30 cellular contexts compared by ENCODE assay signal in genomic region chr6:144722925-144723324, GRCh38.
DNase-seq lines count a peak whose midpoint lies in the region; ATAC-seq and TF ChIP-seq lines count a peak whose summit lies in the region.
"Had no signal": no experiment of that assay in that cellular context is flagged by ENCODE, and none has a peak within 500 bp of the region (broad histone marks: within the 10 kb centered on the region; RNA-seq: fewer than 3 reads in every experiment).

No MANE protein-coding gene starts in this region.

- H3K27ac Mint-ChIP-seq in naive thymus-derived CD4-positive, alpha-beta T cell, result no peak overlapping the region
- no peak overlapping the region for H3K27ac Mint-ChIP-seq in effector memory CD8-positive, alpha-beta T cell
- H3K27ac Mint-ChIP-seq: CD4-positive, alpha-beta T cell; IgD-negative memory B cell; T-cell had no signal

- H3K4me1 ChIP-seq in OCI-LY3 (ENCODE audit: low read length), result peaks cover 7% of the 10 kb centered on the region
- H3K4me1 ChIP-seq in naive thymus-derived CD4-positive, alpha-beta T cell (ENCODE audit: control insufficient read depth in 2 of 2, insufficient read depth in 2 of 2, low read length in 2 of 2), result peaks cover 0 to 4% of the 10 kb centered on the region in 2 donors
- H3K4me1 ChIP-seq: left lung, prostate gland, vagina had no signal

- H3K4me3 Mint-ChIP-seq in naive thymus-derived CD4-positive, alpha-beta T cell, result no peak overlapping the region
- H3K4me3 Mint-ChIP-seq in effector memory CD8-positive, alpha-beta T cell, result no peak overlapping the region
- H3K4me3 Mint-ChIP-seq: activated CD8-positive, alpha-beta T cell treated with anti-CD3 and anti-CD28 coated beads for 36 hours; CD4-positive, alpha-beta T cell; IgD-negative memory B cell; immature natural killer cell; stimulated activated naive CD8-positive, alpha-beta T cell treated with anti-CD3 and anti-CD28 coated beads, Interleukin-15, amount 100 ng/mL, for 72 hours; T-cell had no signal

- no peaks in the 10 kb centered on the region for H3K36me3 ChIP-seq in OCI-LY3 (replicated peaks; ENCODE audit: low read depth, low read length)
- peaks cover 0 to 15% (median 0%) of the 10 kb centered on the region in 3 experiments for H3K36me3 ChIP-seq in naive thymus-derived CD4-positive, alpha-beta T cell (ENCODE audit: control insufficient read depth in 2 of 3, insufficient read depth in 3 of 3, low read length in 3 of 3)
- H3K36me3 ChIP-seq: left lung, prostate gland, vagina had no signal

- no peaks in the 10 kb centered on the region for H3K9me3 ChIP-seq in OCI-LY3 (ENCODE audit: insufficient read depth, low read length)
- no peaks in the 10 kb centered on the region for H3K9me3 ChIP-seq in naive thymus-derived CD4-positive, alpha-beta T cell (ENCODE audit: control insufficient read depth in 2 of 3, low read length in 3 of 3)
- H3K9me3 ChIP-seq: left lung, prostate gland, vagina had no signal

- no peak for TF ChIP-seq CTCF in OCI-LY3 (IDR thresholded peaks at IDR 0.05; ENCODE audit: low read depth, low read length)

- DNase-seq in NOMO-1 (lab: John Stamatoyannopoulos, UW; ENCODE audit: unreplicated experiment in 2 of 2), result peak; percentile 7 to 40
- DNase-seq in NOMO-1 treated with dmso at 0.1 percent for 144 hours (lab: John Stamatoyannopoulos, UW; ENCODE audit: unreplicated experiment), result no peak
- no peak for DNase-seq in naive thymus-derived CD4-positive, alpha-beta T cell
- no peak for DNase-seq in NCI-H1105 treated with DMSO at 0.1 percent for 48 hours (lab: John Stamatoyannopoulos, UW)
- no peak for DNase-seq in GOT3 (lab: John Stamatoyannopoulos, UW)
- DNase-seq in effector memory CD8-positive, alpha-beta T cell, result no peak
- DNase-seq: activated CD8-positive, alpha-beta T cell treated with anti-CD3 and anti-CD28 coated beads for 36 hours; activated gamma-delta T cell; activated T-cell treated with anti-CD3 and anti-CD28 coated beads, Interleukin-2, amount 50 U/mL, for 1 hour; CD4-positive, alpha-beta T cell; cerebellar nuclear complex; dorsolateral prefrontal cortex; hypothalamus; immature natural killer cell; left lung; mesendoderm; NCI-H1417; NCI-H82; nucleus accumbens; SHP77 treated with DMSO at 0.1 percent for 48 hours; stimulated activated naive CD8-positive, alpha-beta T cell treated with anti-CD3 and anti-CD28 coated beads, Interleukin-15, amount 100 ng/mL, for 72 hours; T-cell had no signal

- H3K9ac ChIP-seq in OCI-LY3 (ENCODE audit: low read length), result no peak overlapping the region

- POLR2A ChIA-PET in naive thymus-derived CD4-positive, alpha-beta T cell (lab: Charles Lee), result no interaction called here

- H3K9me3 Mint-ChIP-seq in naive thymus-derived CD4-positive, alpha-beta T cell, result peaks cover 0 to 5% (median 0%) of the 10 kb centered on the region in 11 donors
- no peaks in the 10 kb centered on the region for H3K9me3 Mint-ChIP-seq in effector memory CD8-positive, alpha-beta T cell
- H3K9me3 Mint-ChIP-seq: CD4-positive, alpha-beta T cell; immature natural killer cell; stimulated activated naive CD8-positive, alpha-beta T cell treated with anti-CD3 and anti-CD28 coated beads, Interleukin-15, amount 100 ng/mL, for 72 hours; T-cell had no signal

- no peaks in the 10 kb centered on the region for H3K79me2 ChIP-seq in OCI-LY3 (ENCODE audit: low read length)

- no peak overlapping the region for H3K4me2 ChIP-seq in OCI-LY3 (ENCODE audit: low read length)

- no peaks in the 10 kb centered on the region for H3K27me3 ChIP-seq in OCI-LY3 (ENCODE audit: low read depth, low read length)
- no peaks in the 10 kb centered on the region for H3K27me3 ChIP-seq in naive thymus-derived CD4-positive, alpha-beta T cell (ENCODE audit: control insufficient read depth in 2 of 2, insufficient read depth in 2 of 2, low read length in 2 of 2)
- H3K27me3 ChIP-seq: dorsolateral prefrontal cortex, left lung, vagina had no signal

- no peak overlapping the region for H3K4me3 ChIP-seq in OCI-LY3 (ENCODE audit: low read length)
- H3K4me3 ChIP-seq in naive thymus-derived CD4-positive, alpha-beta T cell (ENCODE audit: low read length), result no peak overlapping the region
- H3K4me3 ChIP-seq: dorsolateral prefrontal cortex, left lung, prostate gland, vagina had no signal

- intact Hi-C loops in naive thymus-derived CD4-positive, alpha-beta T cell (cut with micrococcal nuclease), result loop anchor here in 1 of 2 donors (10.0 kb wide), 1 partner anchor 138 kb away; no protein-coding TSS in a partner anchor

- peak; percentile 48 for ATAC-seq in HG02610 (IDR thresholded peaks at IDR 0.05; ENCODE audit: unreplicated experiment)
- peak; percentile 63 for ATAC-seq in naive thymus-derived CD4-positive, alpha-beta T cell
- no peak for ATAC-seq in effector memory CD8-positive, alpha-beta T cell (replicated peaks)
- ATAC-seq: activated CD4-positive, CD25-positive, alpha-beta regulatory T cell treated with anti-CD3 and anti-CD28 coated beads, Interleukin-2, amount 50 U/mL, for 24 hours; left lung; sciatic nerve; stimulated activated naive CD8-positive, alpha-beta T cell treated with anti-CD3 and anti-CD28 coated beads, Interleukin-15, amount 100 ng/mL, for 72 hours; T-cell had no signal

- H3K4me1 Mint-ChIP-seq in naive thymus-derived CD4-positive, alpha-beta T cell, result peaks cover 26 to 65% (median 35%) of the 10 kb centered on the region in 7 donors
- peaks cover 23 to 33% of the 10 kb centered on the region in 2 donors for H3K4me1 Mint-ChIP-seq in effector memory CD8-positive, alpha-beta T cell (ENCODE audit: low read depth in 2 of 2)

- no peaks in the 10 kb centered on the region for H4K20me1 ChIP-seq in OCI-LY3 (ENCODE audit: insufficient read depth, low read length)

- CTCF ChIA-PET in naive thymus-derived CD4-positive, alpha-beta T cell (lab: Charles Lee), result no interaction called here

- peaks cover 9 to 68% (median 41%) of the 10 kb centered on the region in 5 donors for H3K36me3 Mint-ChIP-seq in naive thymus-derived CD4-positive, alpha-beta T cell
- H3K36me3 Mint-ChIP-seq in effector memory CD8-positive, alpha-beta T cell (ENCODE audit: insufficient read depth), result peaks cover 3% of the 10 kb centered on the region

- peak overlapping the region; percentile 6; the same call in 1 of the 2 replicates for H3K27ac ChIP-seq in OCI-LY3 (ENCODE audit: low read length)
- no peak overlapping the region for H3K27ac ChIP-seq in naive thymus-derived CD4-positive, alpha-beta T cell (ENCODE audit: low read depth, low read length)
- H3K27ac ChIP-seq: 22Rv1, dorsolateral prefrontal cortex, left lung, prostate gland, vagina had no signal

- no peaks in the 10 kb centered on the region for H3K27me3 Mint-ChIP-seq in naive thymus-derived CD4-positive, alpha-beta T cell
- H3K27me3 Mint-ChIP-seq in effector memory CD8-positive, alpha-beta T cell, result no peaks in the 10 kb centered on the region
- H3K27me3 Mint-ChIP-seq: activated CD8-positive, alpha-beta T cell treated with anti-CD3 and anti-CD28 coated beads for 36 hours; CD4-positive, alpha-beta T cell; IgD-negative memory B cell; stimulated activated naive CD8-positive, alpha-beta T cell treated with anti-CD3 and anti-CD28 coated beads, Interleukin-15, amount 100 ng/mL, for 72 hours; T-cell had no signal

- no peak overlapping the region for H2AFZ ChIP-seq in OCI-LY3 (ENCODE audit: low read depth, low read length)

Comparison
In these comparisons a context has a peak if more than half of its experiments do, and no peak if none do; other contexts are left out.
1. DNase-seq: peak in NOMO-1 (2 of 2); none in NOMO-1 treated with dmso at 0.1 percent for 144 hours (single experiment), naive thymus-derived CD4-positive, alpha-beta T cell (0 of 9), NCI-H1105 treated with DMSO at 0.1 percent for 48 hours (single experiment), GOT3 (single experiment) and effector memory CD8-positive, alpha-beta T cell (0 of 3).